8 cellular contexts compared by ENCODE assay signal in the genomic region with DNA sequence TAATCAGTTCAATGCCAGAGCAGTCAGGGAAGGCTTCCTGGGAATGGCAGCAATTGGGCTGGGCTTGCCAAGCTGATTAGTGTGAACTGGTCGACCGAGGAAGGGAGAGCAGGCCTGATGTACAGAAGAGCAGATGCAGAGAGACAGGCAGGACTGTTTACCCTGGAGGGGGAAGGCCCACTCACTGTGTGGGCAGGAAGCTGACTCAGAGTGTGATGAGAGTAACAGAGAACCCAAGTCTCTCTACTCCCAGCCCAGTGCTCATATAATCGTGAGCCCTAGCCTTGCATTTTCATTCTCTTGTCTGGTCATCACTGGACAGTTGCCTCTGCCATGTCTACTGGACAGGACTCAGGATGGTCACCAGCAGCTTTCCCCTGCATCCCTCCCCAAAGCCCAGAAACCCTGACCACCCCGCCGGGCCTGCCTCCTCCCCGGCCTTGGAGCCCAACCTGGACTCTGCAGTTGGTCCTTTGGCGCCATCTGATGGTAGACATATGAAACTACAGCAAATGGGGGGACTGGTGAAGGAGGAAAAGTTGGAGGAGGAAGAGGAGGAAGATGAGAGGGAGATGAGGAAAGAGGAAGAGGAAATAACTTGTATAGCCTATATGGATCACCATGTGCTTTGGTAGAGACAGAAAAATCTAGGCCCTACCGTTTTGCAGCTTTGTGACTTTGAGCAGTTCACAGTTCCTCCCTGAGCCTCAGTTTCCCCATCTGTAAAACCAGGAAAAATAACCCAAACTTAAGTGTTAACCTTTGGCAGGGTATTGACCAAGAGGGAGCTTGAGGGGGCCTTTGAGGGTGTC. TPM values are rescaled to one million over a fixed set of nuclear protein-coding genes. Genes with fewer than 3 reads are reported as not detected.
DNase-seq lines count a peak whose midpoint lies in the region; ATAC-seq, FAIRE-seq and TF ChIP-seq lines count a peak whose summit lies in the region.

No MANE protein-coding gene starts in this region.

- WGBS in small intestine, 3 donors, result 10 to 11% (median 10%) methylated on average over 8 of the region's 8 CpGs

- no peak overlapping the region for H2AFZ ChIP-seq in SU-DHL-6 (ENCODE audit: low read depth, low read length, severe bottlenecking)

- H3K4me1 ChIP-seq in right atrium auricular region (peaks cover 0 to 21% of the 10 kb centered on the region in 2 donors), small intestine (ENCODE audit: control insufficient read depth in 2 of 2, insufficient read depth in 1 of 2, low read depth in 1 of 2, low read length in 1 of 2) (peaks cover 0 to 2% of the 10 kb centered on the region in 2 donors)

- H3K27ac ChIP-seq in SU-DHL-6 (ENCODE audit: low read depth, low read length), result no peak overlapping the region
- no peak overlapping the region for H3K27ac ChIP-seq in right atrium auricular region
- H3K27ac ChIP-seq in small intestine (ENCODE audit: low read depth in 1 of 2, low read length in 1 of 2), result peak overlapping the region; percentile 24 to 34

- no peaks in the 10 kb centered on the region for H3F3A ChIP-seq in SU-DHL-6 (ENCODE audit: insufficient read depth)

- H3K27me3 ChIP-seq in SU-DHL-6 (ENCODE audit: low read length) (no peaks in the 10 kb centered on the region), right atrium auricular region (no peaks in the 10 kb centered on the region), small intestine (ENCODE audit: control insufficient read depth in 2 of 2, insufficient read depth in 2 of 2, low read length in 2 of 2) (no peaks in the 10 kb centered on the region)

- TF ChIP-seq CTCF in SU-DHL-6 (IDR thresholded peaks at IDR 0.05; ENCODE audit: insufficient read depth, low read length, poor library complexity, severe bottlenecking) (peak; percentile 91), right atrium auricular region (IDR thresholded peaks at IDR 0.05) (peak; percentile 96 to 99)

- ATAC-seq in GM21423 (IDR thresholded peaks at IDR 0.05; ENCODE audit: unreplicated experiment), result peak; percentile 85

- peak; percentile 74 for DNase-seq in DMS53 treated with DMSO at 0.1 percent for 48 hours (lab: John Stamatoyannopoulos, UW; ENCODE audit: unreplicated experiment)
- peak; percentile 79 for DNase-seq in LHCN-M2 (ENCODE audit: low read depth)
- peak; percentile 41 for DNase-seq in activated naive CD8-positive, alpha-beta T cell treated with anti-CD3 and anti-CD28 coated beads, Interleukin-2, amount 50 U/mL, for 16 hours (ENCODE audit: low read depth, low spot score)
- peak; percentile 68 for DNase-seq in right atrium auricular region (ENCODE audit: low spot score)
- DNase-seq in small intestine, result peak; percentile 73
- DNase-seq in OCI-M2 (lab: John Stamatoyannopoulos, UW; ENCODE audit: unreplicated experiment), result no peak

- no peak overlapping the region for H3K4me2 ChIP-seq in SU-DHL-6 (ENCODE audit: low read depth, low read length, poor library complexity, severe bottlenecking)

- no peaks in the 10 kb centered on the region for H3K36me3 ChIP-seq in SU-DHL-6 (ENCODE audit: low read length)
- no peaks in the 10 kb centered on the region for H3K36me3 ChIP-seq in right atrium auricular region
- H3K36me3 ChIP-seq in small intestine (ENCODE audit: control insufficient read depth in 2 of 2, insufficient read depth in 2 of 2, low read length in 2 of 2), result no peaks in the 10 kb centered on the region

- no peak overlapping the region for H3K9ac ChIP-seq in SU-DHL-6 (ENCODE audit: low read length)

- no peaks in the 10 kb centered on the region for H3K9me3 ChIP-seq in SU-DHL-6 (ENCODE audit: insufficient read depth, low read length)
- H3K9me3 ChIP-seq in right atrium auricular region, result no peaks in the 10 kb centered on the region
- H3K9me3 ChIP-seq in small intestine (ENCODE audit: control insufficient read depth, low read depth), result no peaks in the 10 kb centered on the region

- H3K4me3 ChIP-seq in SU-DHL-6 (ENCODE audit: insufficient read depth, low read length, poor library complexity, severe bottlenecking) (no peak overlapping the region), right atrium auricular region (no peak overlapping the region), small intestine (ENCODE audit: low read depth in 1 of 2, low read length in 2 of 2) (no peak overlapping the region)

- H3K9me2 ChIP-seq in SU-DHL-6 (replicated peaks; ENCODE audit: insufficient read depth, low read length), result no peaks in the 10 kb centered on the region

- H3K79me2 ChIP-seq in SU-DHL-6 (ENCODE audit: insufficient read depth, low read length), result no peaks in the 10 kb centered on the region

- no peaks in the 10 kb centered on the region for H4K20me1 ChIP-seq in SU-DHL-6 (ENCODE audit: low read depth, low read length)

- FAIRE-seq in small intestine (lab: Jason Lieb, UNC), result no peak

RNA-seq across cellular contexts. Expression of gene PRDM11, which starts 43.4 kb away (rescaled TPM):
- 3.8 and 4.6 TPM in 2 replicates for total RNA-seq in LHCN-M2 (2014; rRNA removed)
- 4.5 TPM for polyA plus RNA-seq in LHCN-M2 (2012)
- 10 to 100 TPM; 13.5 to 27.6 TPM for total RNA-seq in right atrium auricular region
- 1 to 10 TPM in 2 of 3 donors, under 1 TPM in 1; 0.45 to 4.8 (median 1.6) TPM for polyA plus RNA-seq in small intestine

Comparison
In these comparisons a context has a peak if more than half of its experiments do, and no peak if none do; other contexts are left out.
1. H3K27ac ChIP-seq: peak in small intestine (2 of 2); none in SU-DHL-6 (single experiment) and right atrium auricular region (0 of 2).